In genomic region chr1:113043144-113043488, GRCh38 we compare ENCODE assay signal across 7 cellular contexts. TPM values are rescaled to one million over a fixed set of nuclear protein-coding genes. Genes with fewer than 3 reads are reported as not detected.
DNase-seq lines count a peak whose midpoint lies in the region; ATAC-seq, FAIRE-seq and TF ChIP-seq lines count a peak whose summit lies in the region.
"Not testable (repeated sequence)": the region's sequence is repeated elsewhere in the genome, so short reads cannot be mapped to it uniquely, and the experiment has no call there.

No MANE protein-coding gene starts in this region.

- H3K4me1 Mint-ChIP-seq in astrocyte (ENCODE audit: low read depth, unreplicated experiment) (peaks cover 20% of the 10 kb centered on the region), natural killer cell (peaks cover 41 to 50% of the 10 kb centered on the region in 2 donors)

- not testable (repeated sequence) for FAIRE-seq in astrocyte (lab: Jason Lieb, UNC); H1 (lab: Jason Lieb, UNC)

- not testable (repeated sequence) for H2BK15ac ChIP-seq in H1 (ENCODE audit: low read length)

- not testable (repeated sequence) for H3K36me3 ChIP-seq in HCT116 (ENCODE audit: control insufficient read depth in 1 of 2, insufficient read depth in 2 of 2, low read length in 2 of 2); astrocyte (ENCODE audit: insufficient read depth, low read length); H1 (ENCODE audit: control insufficient read depth in 2 of 4, insufficient read depth in 4 of 4, low read length in 3 of 4); iPS-18a (ENCODE audit: control insufficient read depth, low read depth, low read length); smooth muscle cell (ENCODE audit: low read depth)

- not testable (repeated sequence) for H3K9ac ChIP-seq in HCT116 (ENCODE audit: low read length); smooth muscle cell (ENCODE audit: low read depth)
- peak overlapping the region; percentile 47 for H3K9ac ChIP-seq in astrocyte (ENCODE audit: low read length)
- H3K9ac ChIP-seq in H1 (replicated peaks in 1 of 4; ENCODE audit: extremely low read depth in 1 of 4, low read depth in 3 of 4, low read length in 3 of 4): peak overlapping the region in 1 of 4 experiments; percentile 38; a peak in 2 of 7 replicates
- peak overlapping the region; percentile 53 for H3K9ac ChIP-seq in iPS-18a (ENCODE audit: low read length)

- H3K14ac ChIP-seq in H1 (ENCODE audit: insufficient read length): not testable (repeated sequence)

- H3K9me2 ChIP-seq in HCT116 (ENCODE audit: insufficient read depth): not testable (repeated sequence)

- H2AFZ ChIP-seq in HCT116 (ENCODE audit: low read depth, low read length, poor library complexity, severe bottlenecking); H1 (ENCODE audit: low read length); smooth muscle cell (ENCODE audit: low read depth): not testable (repeated sequence)
- peak overlapping the region; percentile 36 for H2AFZ ChIP-seq in astrocyte (ENCODE audit: low read depth, low read length)

- H3K4ac ChIP-seq in H1 (replicated peaks; ENCODE audit: insufficient read length, low read depth, low read length): not testable (repeated sequence)

- H4K20me1 ChIP-seq in HCT116 (ENCODE audit: insufficient read depth); astrocyte (ENCODE audit: insufficient read depth, low read length); H1 (replicated peaks in 1 of 2; ENCODE audit: control insufficient read depth in 1 of 2, insufficient read depth in 2 of 2, low read length in 2 of 2); smooth muscle cell (ENCODE audit: low read depth): not testable (repeated sequence)

- BruUV-seq in HCT116 (replicated peaks; lab: Mats Ljungman, UMichigan): not testable (repeated sequence)

- not testable (repeated sequence) for H3K23ac ChIP-seq in H1 (ENCODE audit: insufficient read length)

- H3K36me3 Mint-ChIP-seq in astrocyte (ENCODE audit: low read depth, unreplicated experiment); natural killer cell: not testable (repeated sequence)

- TF ChIP-seq CTCF in HCT116 (IDR thresholded peaks at IDR 0.05 in 2 of 3, conservative IDR thresholded peaks at IDR 0.05 in 1 of 3; ENCODE audit: borderline replicate concordance in 1 of 3, insufficient read depth in 1 of 3, low read depth in 2 of 3, low read length in 2 of 3); RWPE1 (conservative IDR thresholded peaks at IDR 0.05; ENCODE audit: low read depth); astrocyte (IDR thresholded peaks at IDR 0.05; ENCODE audit: insufficient read depth, low read depth, low read length); H1 (IDR thresholded peaks at IDR 0.05; ENCODE audit: control extremely low read depth in 1 of 3, insufficient read depth in 1 of 3, low read depth in 1 of 3, low read length in 3 of 3); natural killer cell (IDR thresholded peaks at IDR 0.05); smooth muscle cell (IDR thresholded peaks at IDR 0.05; ENCODE audit: borderline replicate concordance, insufficient read depth, poor library complexity, severe bottlenecking): not testable (repeated sequence)

- H3K56ac ChIP-seq in H1 (replicated peaks; ENCODE audit: insufficient read length, low read depth, low read length): peak overlapping the region; percentile 16

- TF ChIP-seq EP300 in H1 (IDR thresholded peaks at IDR 0.05; ENCODE audit: borderline replicate concordance in 1 of 2, low read depth in 2 of 2, low read length in 2 of 2): not testable (repeated sequence)

- peaks cover 9 to 17% of the 10 kb centered on the region in 2 experiments; a peak in 3 of 4 replicates for H3K4me1 ChIP-seq in HCT116 (ENCODE audit: control insufficient read depth in 1 of 2, insufficient read depth in 2 of 2, low read length in 2 of 2)
- H3K4me1 ChIP-seq in astrocyte (ENCODE audit: insufficient read depth, low read length): peaks cover 18% of the 10 kb centered on the region
- peaks cover 15 to 35% (median 28%) of the 10 kb centered on the region in 4 experiments for H3K4me1 ChIP-seq in H1 (replicated peaks in 1 of 4; ENCODE audit: control insufficient read depth in 3 of 4, insufficient read depth in 4 of 4, low read length in 3 of 4)
- peaks cover 40% of the 10 kb centered on the region for H3K4me1 ChIP-seq in iPS-18a (ENCODE audit: control insufficient read depth, low read depth, low read length)
- peaks cover 22% of the 10 kb centered on the region for H3K4me1 ChIP-seq in smooth muscle cell (ENCODE audit: low read depth)

- not testable (repeated sequence) for H3K9me3 Mint-ChIP-seq in astrocyte (ENCODE audit: unreplicated experiment); natural killer cell

- not testable (repeated sequence) for H4K8ac ChIP-seq in H1 (ENCODE audit: extremely low read depth, insufficient read depth, low read length)

- not testable (repeated sequence) for H3K27ac ChIP-seq in HCT116 (ENCODE audit: low read depth, low read length)
- H3K27ac ChIP-seq in RWPE1 (peak overlapping the region; percentile 61), astrocyte (ENCODE audit: low read depth, low read length) (peak overlapping the region; percentile 39), H1 (ENCODE audit: low read depth, low read length) (peak overlapping the region; percentile 92), iPS-18a (ENCODE audit: low read length) (peak overlapping the region; percentile 79), smooth muscle cell (ENCODE audit: low read depth) (peak overlapping the region; percentile 47)

- peak overlapping the region; percentile 5; the same call in 1 of the 2 replicates for H2BK20ac ChIP-seq in H1 (ENCODE audit: low read length)

- peak overlapping the region; percentile 56 for H3K4me2 ChIP-seq in HCT116 (ENCODE audit: low read length)
- peak overlapping the region; percentile 80 for H3K4me2 ChIP-seq in astrocyte (ENCODE audit: low read length)
- H3K4me2 ChIP-seq in H1 (ENCODE audit: insufficient read depth in 1 of 2, low read depth in 2 of 2, low read length in 2 of 2): peak overlapping the region; percentile 47 to 63
- peak overlapping the region; percentile 45 for H3K4me2 ChIP-seq in smooth muscle cell

- peak overlapping the region; percentile 92 for H4K5ac ChIP-seq in H1 (ENCODE audit: insufficient read length, low read depth, low read length)

- H3K23me2 ChIP-seq in H1 (ENCODE audit: low read depth, low read length): not testable (repeated sequence)

- H2BK120ac ChIP-seq in H1 (replicated peaks; ENCODE audit: low read depth, low read length): peak overlapping the region; percentile 69

- not testable (repeated sequence) for H3F3A ChIP-seq in smooth muscle cell (ENCODE audit: low read depth)

- not testable (repeated sequence) for TF ChIP-seq POLR2A in HCT116 (IDR thresholded peaks at IDR 0.05; ENCODE audit: borderline replicate concordance, extremely low read depth, insufficient read depth, insufficient read length); H1 (IDR thresholded peaks at IDR 0.05; ENCODE audit: control extremely low read depth in 1 of 2, low read depth in 2 of 2, low read length in 2 of 2)

- H3K79me2 ChIP-seq in HCT116 (ENCODE audit: insufficient read depth, low read length); astrocyte (ENCODE audit: insufficient read depth, low read length); H1 (ENCODE audit: control insufficient read depth in 1 of 2, insufficient read depth in 2 of 2, low read length in 2 of 2); smooth muscle cell (ENCODE audit: low read depth): not testable (repeated sequence)

- POLR2A ChIA-PET in HCT116 (lab: Charles Lee) (interaction anchor here (0.9 to 1.7 kb wide), 3 partner anchors 30 to 163 kb away, joined by 5 to 13 read pairs (median 6); partner anchors contain the start of genes LRIG2 and SLC16A1), RWPE1 (lab: Yijun Ruan, JAX; ENCODE audit: low non-redundant PET) (interaction anchor here (1.9 kb wide), 1 partner anchor 87 kb away, joined by 4 read pairs; the partner anchor contains the start of gene SLC16A1), H1 (lab: Charles Lee; ENCODE audit: partially characterized antibody) (interaction anchor here (0.7 to 4.4 kb wide), 22 partner anchors 11 to 225 kb away, joined by 3 to 106 read pairs (median 11); partner anchors contain the start of genes LRIG2 and SLC16A1)

- DNase-seq in HCT116 (ENCODE audit: low read depth, low spot score); RWPE1 (ENCODE audit: low spot score); astrocyte (ENCODE audit: low read depth); H1 (ENCODE audit: low read depth in 1 of 2, low spot score in 2 of 2); natural killer cell; smooth muscle cell (lab: John Stamatoyannopoulos, UW; ENCODE audit: unreplicated experiment): not testable (repeated sequence)

- intact Hi-C loops in HCT116 (cut with micrococcal nuclease): not testable (repeated sequence)
- intact Hi-C loops in natural killer cell (cut with micrococcal nuclease): loop anchor here (2.0 to 10.0 kb wide), 3 partner anchors 162 to 328 kb away; partner anchors contain the start of gene PPM1J

- not testable (repeated sequence) for TF ChIP-seq RAD21 in HCT116 (IDR thresholded peaks at IDR 0.05; ENCODE audit: low read depth); H1 (IDR thresholded peaks at IDR 0.05 in 1 of 2, conservative IDR thresholded peaks at IDR 0.05 in 1 of 2; ENCODE audit: low read depth in 2 of 2, low read length in 2 of 2)

- not testable (repeated sequence) for H3K27me3 ChIP-seq in HCT116 (ENCODE audit: insufficient read depth, low read length); astrocyte (ENCODE audit: insufficient read depth, low read length); H1 (replicated peaks in 1 of 4; ENCODE audit: control insufficient read depth in 3 of 4, extremely low read depth in 1 of 4, insufficient read depth in 3 of 4, low read length in 3 of 4); iPS-18a (ENCODE audit: control insufficient read depth, insufficient read depth, low read length); smooth muscle cell (ENCODE audit: low read depth)

- H3K27me3 Mint-ChIP-seq in astrocyte (ENCODE audit: low read depth, unreplicated experiment); natural killer cell (ENCODE audit: low read depth in 2 of 2): not testable (repeated sequence)

- WGBS in H1 (ENCODE audit: extremely low coverage in 1 of 2, insufficient coverage in 1 of 2, insufficient read length in 1 of 2, insufficient replicate concordance in 2 of 2, low coverage in 1 of 2, low lambda C conversion rate in 2 of 2, missing lambda C conversion rate in 1 of 2), 2 experiments: 55% methylated on average over 11 of the region's 12 CpGs; no CpG with 5 or more reads in 1 of the 2 experiments
- WGBS in smooth muscle cell (ENCODE audit: low lambda C conversion rate): 63% methylated on average over 12 of the region's 12 CpGs

- peak overlapping the region; percentile 91; the same call in 1 of the 2 replicates for H2BK12ac ChIP-seq in H1 (ENCODE audit: low read depth, low read length)

- H2AK5ac ChIP-seq in H1 (ENCODE audit: low read depth, low read length): peak overlapping the region; percentile 89; the same call in 1 of the 2 replicates

- CTCF ChIA-PET in HCT116 (lab: Charles Lee) (interaction anchor here (0.9 to 3.1 kb wide), 11 partner anchors 9 to 327 kb away, joined by 3 to 46 read pairs (median 6); partner anchors contain the start of genes LRIG2 and PPM1J), RWPE1 (lab: Yijun Ruan, JAX) (interaction anchor here (0.5 to 1.2 kb wide), 7 partner anchors 15 to 395 kb away, joined by 3 to 11 read pairs (median 3); partner anchors contain the start of gene LRIG2), H1 (lab: Charles Lee; ENCODE audit: partially characterized antibody) (interaction anchor here (0.6 to 5.4 kb wide), 40 partner anchors 9 to 335 kb away, joined by 3 to 50 read pairs (median 4); partner anchors contain the start of genes LRIG2, PPM1J and SLC16A1)

- H3K18ac ChIP-seq in H1 (ENCODE audit: extremely low read depth, low read length): peak overlapping the region; percentile 99

- not testable (repeated sequence) for H3K79me1 ChIP-seq in H1 (ENCODE audit: low read depth, low read length)

- RAD21 ChIA-PET in HCT116 (lab: Charles Lee; ENCODE audit: low non-redundant PET in 1 of 2, low total read pairs in 2 of 2, uncharacterized antibody in 2 of 2, unreplicated experiment in 2 of 2): interaction anchor here (1.3 to 1.5 kb wide), 4 partner anchors 30 to 234 kb away, joined by 3 to 13 read pairs (median 6); partner anchors contain the start of gene LRIG2 (in 2 of the 2)

- peak overlapping the region; percentile 82 for H3K27ac Mint-ChIP-seq in astrocyte (ENCODE audit: unreplicated experiment)
- H3K27ac Mint-ChIP-seq in natural killer cell: peak overlapping the region; percentile 41 to 73

- H3K4me3 Mint-ChIP-seq in astrocyte (ENCODE audit: unreplicated experiment): peak overlapping the region; percentile 27
- not testable (repeated sequence) for H3K4me3 Mint-ChIP-seq in natural killer cell

- not testable (repeated sequence) for H3K4me3 ChIP-seq in HCT116 (replicated peaks in 1 of 2; ENCODE audit: low read depth in 1 of 2, low read length in 2 of 2); astrocyte (ENCODE audit: insufficient read depth, low read depth, low read length); smooth muscle cell
- peak overlapping the region in 1 of 4 experiments; percentile 13; a peak in 1 of 8 replicates for H3K4me3 ChIP-seq in H1 (ENCODE audit: extremely low read depth in 1 of 4, insufficient read depth in 2 of 4, low read depth in 3 of 4, low read length in 4 of 4)
- peak overlapping the region; percentile 4 for H3K4me3 ChIP-seq in iPS-18a (ENCODE audit: low read length)

- not testable (repeated sequence) for H3K9me3 ChIP-seq in HCT116 (ENCODE audit: control insufficient read depth in 1 of 2, insufficient read depth in 1 of 2, low read depth in 1 of 2, low read length in 2 of 2); astrocyte (ENCODE audit: insufficient read depth, low read depth, low read length); H1 (ENCODE audit: insufficient read depth in 2 of 2, low read depth in 1 of 2, low read length in 1 of 2); iPS-18a (ENCODE audit: control insufficient read depth, low read depth, low read length); smooth muscle cell (replicated peaks; ENCODE audit: low read depth)

- not testable (repeated sequence) for ATAC-seq in HCT116, natural killer cell

- peak overlapping the region; percentile 99 for H2BK5ac ChIP-seq in H1 (ENCODE audit: low read depth, low read length)

- H4K91ac ChIP-seq in H1 (replicated peaks; ENCODE audit: insufficient read length, low read length): peak overlapping the region; percentile 26

RNA-seq across cellular contexts. Expression of gene LRIG2, which starts 29.9 kb away (rescaled TPM):
- 13.5 TPM for total RNA-seq in HCT116 (2021; ENCODE audit: unreplicated experiment)
- polyA plus RNA-seq in HCT116 (2012): 5.4 and 5.8 TPM in 2 replicates
- 13.6 and 14.2 TPM in 2 replicates for total RNA-seq in astrocyte
- total RNA-seq in H1 (2021; fragmentation: NEBNext Ultra II Directional; extraction: Animal tissue kit (Norgen Biotek cat#: 25700)): 20.4 and 20.9 TPM in 2 replicates
- 10.3 and 16.2 TPM in 2 replicates for polyA plus RNA-seq in H1 (2011; rRNA removed)
- polyA plus RNA-seq in H1 (2011; cell fraction: cytosol; rRNA removed): 13.8 TPM
- 25.7 TPM for polyA plus RNA-seq in H1 (2011; cell fraction: nucleus; rRNA removed)
- 10.8 to 13.7 TPM (median 12.2 TPM) in 4 replicates for polyA plus RNA-seq in H1 (2012, experiment 1 of 2)
- polyA plus RNA-seq in H1 (2012, experiment 2 of 2): 1.5 TPM
- polyA plus RNA-seq in H1 (2013, experiment 1 of 2): 14.1 TPM
- 12.4 TPM for polyA plus RNA-seq in H1 (2013, experiment 2 of 2)
- 64.5 and 92.1 TPM in 2 replicates for polyA minus RNA-seq in H1 (2011; rRNA and poly(A)+ RNA removed)
- polyA minus RNA-seq in H1 (2011; cell fraction: cytosol; rRNA and poly(A)+ RNA removed): 21.9 TPM
- 61.5 TPM for polyA minus RNA-seq in H1 (2011; cell fraction: nucleus; rRNA and poly(A)+ RNA removed)
- total RNA-seq in natural killer cell: 10 to 100 TPM; 20.2 to 28.5 (median 23.7) TPM
- 10.6 and 19.0 TPM in 2 replicates for total RNA-seq in smooth muscle cell
- polyA plus RNA-seq in smooth muscle cell: 4.2 and 5.9 TPM in 2 replicates
